In the genomic region with DNA sequence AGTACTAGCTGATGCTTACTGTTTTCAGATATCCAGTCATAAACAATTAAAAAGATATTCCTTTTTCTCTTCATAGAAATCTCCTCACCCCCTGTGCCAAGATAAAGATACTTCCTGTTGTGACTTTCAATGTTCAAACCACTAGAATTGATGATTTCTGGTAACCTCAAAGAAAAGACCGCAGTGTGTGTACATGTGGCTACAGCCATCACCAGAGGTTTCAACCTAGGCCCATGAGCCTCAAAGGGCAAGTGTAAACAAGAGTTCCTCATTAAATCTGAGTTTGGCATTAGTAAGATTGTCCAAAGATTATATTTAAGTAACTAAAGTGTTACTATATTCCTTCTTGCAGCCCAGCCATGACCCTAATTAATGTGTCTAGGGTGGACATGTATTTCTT, we compare ENCODE assay signal across 22 cellular contexts.
DNase-seq lines count a peak whose midpoint lies in the region; ATAC-seq, FAIRE-seq and TF ChIP-seq lines count a peak whose summit lies in the region.
"Had no signal": no experiment of that assay in that cellular context is flagged by ENCODE, and none has a peak within 500 bp of the region (broad histone marks: within the 10 kb centered on the region; RNA-seq: fewer than 3 reads in every experiment).

No MANE protein-coding gene starts in this region.

- POLR2A ChIA-PET in HepG2 (lab: Yijun Ruan, JAX): interaction anchor here (1.2 kb wide), 1 partner anchor 12 kb away, joined by 3 read pairs; no protein-coding TSS in a partner anchor

- TF ChIP-seq EP300 in HepG2 (IDR thresholded peaks at IDR 0.05; ENCODE audit: low read depth in 2 of 2, low read length in 2 of 2) (no peak), HepG2 (CRISPR knock-in tag; IDR thresholded peaks at IDR 0.05; ENCODE audit: borderline replicate concordance) (no peak)

- H3K9ac ChIP-seq in HepG2 (ENCODE audit: insufficient read depth, low read depth, low read length): no peak overlapping the region
- H3K9ac ChIP-seq: BLaER1 treated with 17β-estradiol and CSF1 and Interleukin-3, amounts not matched to agents 10 nM and 100 nM had no signal

- 62% methylated on average over 1 of the region's 1 CpG for WGBS in HepG2 (ENCODE audit: low lambda C conversion rate)
- 27% methylated on average over 1 of the region's 1 CpG for WGBS in right lobe of liver (ENCODE audit: insufficient coverage, low coverage, low lambda C conversion rate, missing lambda C conversion rate)

- FAIRE-seq in HepG2 (lab: Jason Lieb, UNC): no peak
- FAIRE-seq: A549, D721Med, G401.6, GM12891, GM19239 had no signal

- no peak overlapping the region for H3K27ac Mint-ChIP-seq in activated CD8-positive, alpha-beta memory T cell treated with anti-CD3 and anti-CD28 coated beads, Interleukin-2, amount 10 ng/mL, durations not matched to agents 7 days and 5 days
- H3K27ac Mint-ChIP-seq: B cell; CD4-positive, alpha-beta T cell; CD8-positive, alpha-beta T cell had no signal

- no peak overlapping the region for H3K4me3 Mint-ChIP-seq in activated CD8-positive, alpha-beta memory T cell treated with anti-CD3 and anti-CD28 coated beads, Interleukin-2, amount 10 ng/mL, durations not matched to agents 7 days and 5 days
- H3K4me3 Mint-ChIP-seq: B cell; CD4-positive, alpha-beta T cell; CD8-positive, alpha-beta T cell had no signal

- DNase-seq in HepG2 (ENCODE audit: low spot score) (no peak), right lobe of liver (no peak), left kidney (ENCODE audit: low read depth, low spot score) (peak; percentile 13), NCI-H510A treated with DMSO at 0.1 percent for 48 hours (lab: John Stamatoyannopoulos, UW) (no peak)
- DNase-seq in activated CD8-positive, alpha-beta memory T cell treated with anti-CD3 and anti-CD28 coated beads, Interleukin-2, amount 10 ng/mL, durations not matched to agents 7 days and 5 days: no peak
- DNase-seq: AML-193; Calu3; CD4-positive, alpha-beta T cell; CD8-positive, alpha-beta T cell; COR-L47; DMS79 treated with DMSO at 0.1 percent for 48 hours; GF-D8 had no signal

- no peak overlapping the region for H3K4me2 ChIP-seq in HepG2 (ENCODE audit: low read depth, low read length)
- H3K4me2 ChIP-seq: A549; BLaER1 treated with 17β-estradiol and CSF1 and Interleukin-3, amounts not matched to agents 10 nM and 100 nM had no signal

- H3K27me3 ChIP-seq in HepG2 (ENCODE audit: control insufficient read depth in 1 of 2, insufficient read depth in 2 of 2, low read length in 2 of 2): no peaks in the 10 kb centered on the region
- no peaks in the 10 kb centered on the region for H3K27me3 ChIP-seq in right lobe of liver
- H3K27me3 ChIP-seq: BLaER1 treated with 17β-estradiol and CSF1 and Interleukin-3, amounts not matched to agents 10 nM and 100 nM had no signal

- H4K20me1 ChIP-seq in HepG2 (ENCODE audit: insufficient read depth, low read length): no peaks in the 10 kb centered on the region
- H4K20me1 ChIP-seq: BLaER1 treated with 17β-estradiol and CSF1 and Interleukin-3, amounts not matched to agents 10 nM and 100 nM had no signal

- no peaks in the 10 kb centered on the region for H3K4me1 Mint-ChIP-seq in activated CD8-positive, alpha-beta memory T cell treated with anti-CD3 and anti-CD28 coated beads, Interleukin-2, amount 10 ng/mL, durations not matched to agents 7 days and 5 days
- H3K4me1 Mint-ChIP-seq: B cell had no signal

- ATAC-seq in HepG2 (no peak), right lobe of liver (no peak)
- no peak for ATAC-seq in activated CD8-positive, alpha-beta memory T cell treated with anti-CD3 and anti-CD28 coated beads, Interleukin-2, amount 10 ng/mL, durations not matched to agents 7 days and 5 days
- ATAC-seq: A549; CD8-positive, alpha-beta T cell had no signal

- H3K9me3 ChIP-seq in HepG2 (ENCODE audit: low read length) (no peaks in the 10 kb centered on the region), right lobe of liver (no peaks in the 10 kb centered on the region)
- H3K9me3 ChIP-seq: A549; BLaER1 treated with 17β-estradiol and CSF1 and Interleukin-3, amounts not matched to agents 10 nM and 100 nM had no signal

- intact Hi-C loops in HepG2 (cut with micrococcal nuclease; ENCODE audit: unreplicated experiment): no loop called here
- intact Hi-C loops in right lobe of liver (cut with DNase I): no loop called here

- H3K36me3 Mint-ChIP-seq in activated CD8-positive, alpha-beta memory T cell treated with anti-CD3 and anti-CD28 coated beads, Interleukin-2, amount 10 ng/mL, durations not matched to agents 7 days and 5 days: no peaks in the 10 kb centered on the region
- H3K36me3 Mint-ChIP-seq: CD8-positive, alpha-beta T cell had no signal

- H2AFZ ChIP-seq in HepG2 (ENCODE audit: low read length): no peak overlapping the region

- no peaks in the 10 kb centered on the region for H3K9me3 Mint-ChIP-seq in activated CD8-positive, alpha-beta memory T cell treated with anti-CD3 and anti-CD28 coated beads, Interleukin-2, amount 10 ng/mL, durations not matched to agents 7 days and 5 days (ENCODE audit: low read depth)
- H3K9me3 Mint-ChIP-seq: CD8-positive, alpha-beta T cell had no signal

- peaks cover 4% of the 10 kb centered on the region for H3K27me3 Mint-ChIP-seq in activated CD8-positive, alpha-beta memory T cell treated with anti-CD3 and anti-CD28 coated beads, Interleukin-2, amount 10 ng/mL, durations not matched to agents 7 days and 5 days

- no peak for TF ChIP-seq POLR2A in HepG2 (IDR thresholded peaks at IDR 0.05; ENCODE audit: insufficient read depth in 1 of 2, low read depth in 2 of 2, low read length in 2 of 2)
- no peak for TF ChIP-seq POLR2A in right lobe of liver (IDR thresholded peaks at IDR 0.05)

- CTCF ChIA-PET in HepG2 (lab: Yijun Ruan, JAX; ENCODE audit: low intra/inter-chr PET ratio, low total read pairs): no interaction called here
- CTCF ChIA-PET in activated CD8-positive, alpha-beta memory T cell treated with anti-CD3 and anti-CD28 coated beads, Interleukin-2, amount 10 ng/mL, durations not matched to agents 7 days and 5 days (lab: Charles Lee): no interaction called here

- no TSS peak for BruUV-seq in HepG2 (replicated peaks; lab: Mats Ljungman, UMichigan)

- H3K79me2 ChIP-seq in HepG2 (ENCODE audit: insufficient read depth, low read length): no peaks in the 10 kb centered on the region

- in situ Hi-C loops in HepG2 (cut with HindIII; ENCODE audit: extremely low pct_ligation_motif_present, low pct_unique_long_range_greater_than_20kb): no loop called here

- H3K27ac ChIP-seq in HepG2 (ENCODE audit: extremely low read length, insufficient read depth, low read length) (no peak overlapping the region), right lobe of liver (no peak overlapping the region), VCaP (peak overlapping the region; percentile 82)
- H3K27ac ChIP-seq: 22Rv1; A549; BLaER1 treated with 17β-estradiol and CSF1 and Interleukin-3, amounts not matched to agents 10 nM and 100 nM; C4-2B had no signal

- H3K4me3 ChIP-seq in HepG2 (replicated peaks in 1 of 3; ENCODE audit: insufficient read depth in 1 of 3, low read depth in 2 of 3, low read length in 3 of 3): no peak overlapping the region
- no peak overlapping the region for H3K4me3 ChIP-seq in right lobe of liver
- H3K4me3 ChIP-seq: A549; BLaER1 treated with 17β-estradiol and CSF1 and Interleukin-3, amounts not matched to agents 10 nM and 100 nM had no signal

- no peak for TF ChIP-seq RAD21 in HepG2 (CRISPR knock-in tag; IDR thresholded peaks at IDR 0.05)

- no peaks in the 10 kb centered on the region; a peak in 1 of 5 replicates for H3K36me3 ChIP-seq in HepG2 (replicated peaks in 1 of 2; ENCODE audit: control insufficient read depth in 1 of 2, insufficient read depth in 2 of 2, low read length in 2 of 2)
- no peaks in the 10 kb centered on the region for H3K36me3 ChIP-seq in right lobe of liver
- H3K36me3 ChIP-seq: BLaER1 treated with 17β-estradiol and CSF1 and Interleukin-3, amounts not matched to agents 10 nM and 100 nM had no signal

- H3K4me1 ChIP-seq in HepG2 (ENCODE audit: insufficient read depth, low read length) (peaks cover 16% of the 10 kb centered on the region), right lobe of liver (no peaks in the 10 kb centered on the region)
- H3K4me1 ChIP-seq: A549; BLaER1 treated with 17β-estradiol and CSF1 and Interleukin-3, amounts not matched to agents 10 nM and 100 nM had no signal

- TF ChIP-seq CTCF in HepG2 (CRISPR knock-in tag; IDR thresholded peaks at IDR 0.05): no peak
- TF ChIP-seq CTCF in right lobe of liver (IDR thresholded peaks at IDR 0.05): no peak
- no peak for TF ChIP-seq CTCF in VCaP (conservative IDR thresholded peaks at IDR 0.05)

TF ChIP-seq in HepG2, 621 proteins besides CTCF, POLR2A, EP300 and RAD21:
- TF ChIP-seq HCFC1 (IDR thresholded peaks at IDR 0.05; ENCODE audit: low read depth, low read length) (no peak), ZNF839 (CRISPR knock-in tag; IDR thresholded peaks at IDR 0.05; ENCODE audit: borderline replicate concordance) (no peak), TCF7 (IDR thresholded peaks at IDR 0.05; ENCODE audit: low read depth) (peak; percentile 18; the same call in 1 of the 2 replicates)
